ENCODE assay signal across 8 cellular contexts in genomic region chr14:101823511-101824120, GRCh38.
A peak's percentile ranks its signal among the peaks of the same experiment; 100 is the strongest.
DNase-seq lines count a peak whose midpoint lies in the region; ATAC-seq and TF ChIP-seq lines count a peak whose summit lies in the region.

No MANE protein-coding gene starts in this region.

- peak overlapping the region; percentile 95 to 99 (median 98) for H3K27ac Mint-ChIP-seq in CD8-positive, alpha-beta memory T cell
- peak overlapping the region; percentile 98 for H3K27ac Mint-ChIP-seq in T-helper 2 cell treated with Interferon-gamma antibody and Interleukin-4, amounts not matched to agents 5 μg/mL and 100 μg/mL, for 36 hours
- H3K27ac Mint-ChIP-seq in progenitor cell of endocrine pancreas = no peak overlapping the region

- H2BK12ac ChIP-seq in neuronal stem cell (ENCODE audit: low read length) = no peak overlapping the region

- no CpG with 5 or more reads among the region's 12 CpGs for WGBS in neuronal stem cell (ENCODE audit: extremely low coverage in 2 of 2, insufficient read length in 2 of 2, insufficient replicate concordance in 1 of 2), 2 donors

- H3K9ac ChIP-seq in neuronal stem cell (ENCODE audit: low read depth, low read length, poor library complexity) = no peak overlapping the region

- no peak overlapping the region for H2BK120ac ChIP-seq in neuronal stem cell (ENCODE audit: low read depth, low read length)

- peaks cover 0 to 2% (median 0%) of the 10 kb centered on the region in 5 donors for H3K9me3 Mint-ChIP-seq in CD8-positive, alpha-beta memory T cell
- no peaks in the 10 kb centered on the region for H3K9me3 Mint-ChIP-seq in T-helper 2 cell treated with Interferon-gamma antibody and Interleukin-4, amounts not matched to agents 5 μg/mL and 100 μg/mL, for 36 hours
- H3K9me3 Mint-ChIP-seq in progenitor cell of endocrine pancreas (ENCODE audit: low read depth) = peaks cover 11% of the 10 kb centered on the region

- no peak overlapping the region for H3K4me2 ChIP-seq in neuronal stem cell (ENCODE audit: insufficient read depth, low read length, poor library complexity, severe bottlenecking)

- peak overlapping the region; percentile 90 to 94 (median 93) for H3K4me3 Mint-ChIP-seq in CD8-positive, alpha-beta memory T cell
- H3K4me3 Mint-ChIP-seq in T-helper 2 cell treated with Interferon-gamma antibody and Interleukin-4, amounts not matched to agents 5 μg/mL and 100 μg/mL, for 36 hours = peak overlapping the region; percentile 87
- no peak overlapping the region for H3K4me3 Mint-ChIP-seq in progenitor cell of endocrine pancreas (ENCODE audit: low read depth)

- ATAC-seq in GM21825 (IDR thresholded peaks at IDR 0.05; ENCODE audit: unreplicated experiment) = peak; percentile 47

- peaks cover 0 to 16% of the 10 kb centered on the region in 2 donors for H3K27me3 Mint-ChIP-seq in CD8-positive, alpha-beta memory T cell
- H3K27me3 Mint-ChIP-seq in T-helper 2 cell treated with Interferon-gamma antibody and Interleukin-4, amounts not matched to agents 5 μg/mL and 100 μg/mL, for 36 hours (ENCODE audit: low read depth) = no peaks in the 10 kb centered on the region
- no peaks in the 10 kb centered on the region for H3K27me3 Mint-ChIP-seq in progenitor cell of endocrine pancreas

- H3K4ac ChIP-seq in neuronal stem cell (ENCODE audit: low read length) = no peak overlapping the region

- no peak overlapping the region for H3K23ac ChIP-seq in neuronal stem cell (ENCODE audit: low read depth, low read length, poor library complexity)

- peaks cover 18% of the 10 kb centered on the region for H3K36me3 ChIP-seq in CD8-positive, alpha-beta memory T cell (ENCODE audit: insufficient read depth, low read length)
- peaks cover 15 to 56% of the 10 kb centered on the region in 2 donors for H3K36me3 ChIP-seq in neuronal stem cell (replicated peaks in 1 of 2; ENCODE audit: control insufficient read depth in 2 of 2, insufficient read depth in 2 of 2, low read length in 2 of 2)

- TF ChIP-seq CTCF in progenitor cell of endocrine pancreas (IDR thresholded peaks at IDR 0.05; ENCODE audit: unreplicated experiment) = no peak

- no peak overlapping the region for H2BK15ac ChIP-seq in neuronal stem cell (ENCODE audit: low read length)

- peaks cover 80% of the 10 kb centered on the region for H3K4me1 ChIP-seq in CD8-positive, alpha-beta memory T cell (ENCODE audit: insufficient read depth, low read length)
- H3K4me1 ChIP-seq in neuronal stem cell (ENCODE audit: control insufficient read depth in 2 of 2, insufficient read depth in 1 of 2, low read depth in 1 of 2, low read length in 2 of 2) = no peaks in the 10 kb centered on the region

- peaks cover 3% of the 10 kb centered on the region for H3K79me1 ChIP-seq in neuronal stem cell (ENCODE audit: low read depth, low read length)

- peak; percentile 51 to 86 (median 77) for DNase-seq in CD8-positive, alpha-beta memory T cell
- peak; percentile 85 for DNase-seq in T-helper 2 cell treated with Interferon-gamma antibody and Interleukin-4, amounts not matched to agents 5 μg/mL and 100 μg/mL, for 36 hours (ENCODE audit: low spot score)
- DNase-seq in cerebellum (ENCODE audit: low spot score) (peak; percentile 32), pons (ENCODE audit: low spot score) (peak; percentile 67), progenitor cell of endocrine pancreas (ENCODE audit: low spot score, unreplicated experiment) (no peak), neuronal stem cell (ENCODE audit: low spot score) (no peak), NCI-H2081 treated with DMSO at 0.1 percent for 48 hours (lab: John Stamatoyannopoulos, UW) (no peak)

- H4K91ac ChIP-seq in neuronal stem cell (ENCODE audit: low read depth, low read length, poor library complexity) = no peak overlapping the region

- peak overlapping the region; percentile 87 for H3K4me3 ChIP-seq in CD8-positive, alpha-beta memory T cell (ENCODE audit: low read length)
- no peak overlapping the region for H3K4me3 ChIP-seq in neuronal stem cell (ENCODE audit: low read length in 2 of 2)

- no peaks in the 10 kb centered on the region for H3K9me3 ChIP-seq in CD8-positive, alpha-beta memory T cell (ENCODE audit: low read length)
- peaks cover 6 to 16% of the 10 kb centered on the region in 2 donors for H3K9me3 ChIP-seq in neuronal stem cell (replicated peaks in 1 of 2; ENCODE audit: control insufficient read depth in 2 of 2, insufficient read depth in 1 of 2, low read depth in 1 of 2, low read length in 2 of 2)

- H2AFZ ChIP-seq in neuronal stem cell (ENCODE audit: low read length) = no peak overlapping the region

- peaks cover 79 to 89% (median 80%) of the 10 kb centered on the region in 3 donors for H3K4me1 Mint-ChIP-seq in CD8-positive, alpha-beta memory T cell
- H3K4me1 Mint-ChIP-seq in T-helper 2 cell treated with Interferon-gamma antibody and Interleukin-4, amounts not matched to agents 5 μg/mL and 100 μg/mL, for 36 hours (ENCODE audit: low read depth) = peaks cover 79% of the 10 kb centered on the region
- peaks cover 5% of the 10 kb centered on the region for H3K4me1 Mint-ChIP-seq in progenitor cell of endocrine pancreas (ENCODE audit: low read depth)

- H3K14ac ChIP-seq in neuronal stem cell (ENCODE audit: low read length) = no peak overlapping the region

- H3K36me3 Mint-ChIP-seq in CD8-positive, alpha-beta memory T cell = peaks cover 29 to 83% (median 32%) of the 10 kb centered on the region in 3 donors
- H3K36me3 Mint-ChIP-seq in T-helper 2 cell treated with Interferon-gamma antibody and Interleukin-4, amounts not matched to agents 5 μg/mL and 100 μg/mL, for 36 hours (ENCODE audit: low read depth) = peaks cover 75% of the 10 kb centered on the region
- H3K36me3 Mint-ChIP-seq in progenitor cell of endocrine pancreas (ENCODE audit: insufficient read depth) = peaks cover 23% of the 10 kb centered on the region

- no peaks in the 10 kb centered on the region for H3K27me3 ChIP-seq in CD8-positive, alpha-beta memory T cell (ENCODE audit: insufficient read depth, low read length, poor library complexity, severe bottlenecking)
- no peaks in the 10 kb centered on the region for H3K27me3 ChIP-seq in neuronal stem cell (ENCODE audit: control insufficient read depth in 3 of 3, insufficient read depth in 3 of 3, low read depth in 1 of 3, low read length in 3 of 3)

- no peak overlapping the region for H2BK5ac ChIP-seq in neuronal stem cell (ENCODE audit: low read length)

- H3K27ac ChIP-seq in CD8-positive, alpha-beta memory T cell (ENCODE audit: low read depth, low read length) = peak overlapping the region; percentile 96
- H3K27ac ChIP-seq in neuronal stem cell (replicated peaks; ENCODE audit: low read length) = no peak overlapping the region

- POLR2A ChIA-PET in CD8-positive, alpha-beta memory T cell (lab: Charles Lee) = interaction anchor here (0.5 to 9.4 kb wide), 20 partner anchors 10 to 485 kb away, joined by 3 to 279 read pairs (median 4); no protein-coding TSS in a partner anchor

- H4K8ac ChIP-seq in neuronal stem cell (ENCODE audit: low read depth, low read length) = no peak overlapping the region

- H3K18ac ChIP-seq in neuronal stem cell (ENCODE audit: low read length) = no peak overlapping the region

- no peak overlapping the region for H2AK5ac ChIP-seq in neuronal stem cell (ENCODE audit: low read depth, low read length)

- CTCF ChIA-PET in CD8-positive, alpha-beta memory T cell (lab: Charles Lee) = interaction anchor here (0.8 to 5.6 kb wide), 12 partner anchors 10 to 137 kb away, joined by 3 to 95 read pairs (median 4); no protein-coding TSS in a partner anchor

Comparison
In these comparisons a context has a peak if more than half of its experiments do, and no peak if none do; other contexts are left out.
1. DNase-seq: peak in CD8-positive, alpha-beta memory T cell (5 of 5), T-helper 2 cell treated with Interferon-gamma antibody and Interleukin-4, amounts not matched to agents 5 μg/mL and 100 μg/mL, for 36 hours (single experiment), cerebellum (single experiment) and pons (single experiment); none in progenitor cell of endocrine pancreas (single experiment), neuronal stem cell (single experiment) and NCI-H2081 treated with DMSO at 0.1 percent for 48 hours (single experiment).